ENCODE assay signal across 15 cellular contexts in genomic region chr12:132441871-132442863, GRCh38. TPM values are rescaled to one million over a fixed set of nuclear protein-coding genes. Genes with fewer than 3 reads are reported as not detected.
DNase-seq lines count a peak whose midpoint lies in the region; ATAC-seq lines count a peak whose summit lies in the region.
"Had no signal": no experiment of that assay in that cellular context is flagged by ENCODE, and none has a peak within 500 bp of the region (broad histone marks: within the 10 kb centered on the region; RNA-seq: fewer than 3 reads in every experiment).

No MANE protein-coding gene starts in this region.

- POLR2A ChIA-PET in activated CD4-positive, alpha-beta T cell treated with anti-CD3 and anti-CD28 coated beads, Interleukin-2, amount 10 ng/mL, durations not matched to agents 7 days and 5 days (lab: Charles Lee) = no interaction called here

- peaks cover 5% of the 10 kb centered on the region for H3K36me3 Mint-ChIP-seq in activated CD4-positive, alpha-beta T cell treated with anti-CD3 and anti-CD28 coated beads, Interleukin-2, amount 10 ng/mL, durations not matched to agents 7 days and 5 days (ENCODE audit: low read depth)
- H3K36me3 Mint-ChIP-seq in stimulated activated effector memory CD8-positive, alpha-beta T cell treated with anti-CD3 and anti-CD28 coated beads, Interleukin-12 subunit alpha, Interleukin-12 subunit beta, amount 100 ng/mL, for 72 hours = peaks cover 19% of the 10 kb centered on the region

- in situ Hi-C loops in G401 (cut with HindIII; ENCODE audit: low sequenced_read_pairs) = no loop called here

- ATAC-seq in left lobe of liver (peak; percentile 46), GM21737 (IDR thresholded peaks at IDR 0.05; ENCODE audit: unreplicated experiment) (no peak), GM21619 (IDR thresholded peaks at IDR 0.05; ENCODE audit: unreplicated experiment) (no peak)
- ATAC-seq in stimulated activated effector memory CD8-positive, alpha-beta T cell treated with anti-CD3 and anti-CD28 coated beads, Interleukin-12 subunit alpha, Interleukin-12 subunit beta, amount 100 ng/mL, for 72 hours = no peak
- ATAC-seq: HepG2 had no signal

- H3K4me3 Mint-ChIP-seq in activated CD4-positive, alpha-beta T cell treated with anti-CD3 and anti-CD28 coated beads, Interleukin-2, amount 10 ng/mL, durations not matched to agents 7 days and 5 days = no peak overlapping the region
- no peak overlapping the region for H3K4me3 Mint-ChIP-seq in stimulated activated effector memory CD8-positive, alpha-beta T cell treated with anti-CD3 and anti-CD28 coated beads, Interleukin-12 subunit alpha, Interleukin-12 subunit beta, amount 100 ng/mL, for 72 hours

- H3K4me1 Mint-ChIP-seq in activated CD4-positive, alpha-beta T cell treated with anti-CD3 and anti-CD28 coated beads, Interleukin-2, amount 10 ng/mL, durations not matched to agents 7 days and 5 days = peaks cover 59% of the 10 kb centered on the region
- H3K4me1 Mint-ChIP-seq in stimulated activated effector memory CD8-positive, alpha-beta T cell treated with anti-CD3 and anti-CD28 coated beads, Interleukin-12 subunit alpha, Interleukin-12 subunit beta, amount 100 ng/mL, for 72 hours = peaks cover 32% of the 10 kb centered on the region

- DNase-seq in activated CD4-positive, alpha-beta T cell treated with anti-CD3 and anti-CD28 coated beads, Interleukin-2, amount 10 ng/mL, durations not matched to agents 7 days and 5 days = no peak
- DNase-seq in activated CD4-positive, alpha-beta T cell treated with anti-CD3 and anti-CD28 coated beads for 4 hours = no peak
- DNase-seq in G401 (ENCODE audit: low spot score) (peak; percentile 77), left lobe of liver (ENCODE audit: low spot score) (no peak), HT-29 (ENCODE audit: low spot score) (no peak)
- no peak for DNase-seq in stimulated activated effector memory CD8-positive, alpha-beta T cell treated with anti-CD3 and anti-CD28 coated beads, Interleukin-12 subunit alpha, Interleukin-12 subunit beta, amount 100 ng/mL, for 72 hours (ENCODE audit: low spot score in 2 of 2)
- DNase-seq: COR-L47, DMS153, NCI-H1048, NCI-H226, NCI-H524 treated with DMSO at 0.1 percent for 48 hours, SHP77 had no signal

- no peaks in the 10 kb centered on the region for H3K9me3 Mint-ChIP-seq in activated CD4-positive, alpha-beta T cell treated with anti-CD3 and anti-CD28 coated beads, Interleukin-2, amount 10 ng/mL, durations not matched to agents 7 days and 5 days
- no peaks in the 10 kb centered on the region for H3K9me3 Mint-ChIP-seq in stimulated activated effector memory CD8-positive, alpha-beta T cell treated with anti-CD3 and anti-CD28 coated beads, Interleukin-12 subunit alpha, Interleukin-12 subunit beta, amount 100 ng/mL, for 72 hours

- CTCF ChIA-PET in activated CD4-positive, alpha-beta T cell treated with anti-CD3 and anti-CD28 coated beads, Interleukin-2, amount 10 ng/mL, durations not matched to agents 7 days and 5 days (lab: Charles Lee) = interaction anchor here (1.2 kb wide), 2 partner anchors 27 to 65 kb away, joined by 3 read pairs; no protein-coding TSS in a partner anchor

- peak overlapping the region; percentile 64 for H3K27ac Mint-ChIP-seq in activated CD4-positive, alpha-beta T cell treated with anti-CD3 and anti-CD28 coated beads, Interleukin-2, amount 10 ng/mL, durations not matched to agents 7 days and 5 days
- H3K27ac Mint-ChIP-seq in stimulated activated effector memory CD8-positive, alpha-beta T cell treated with anti-CD3 and anti-CD28 coated beads, Interleukin-12 subunit alpha, Interleukin-12 subunit beta, amount 100 ng/mL, for 72 hours = peak overlapping the region; percentile 100

- H3K27me3 Mint-ChIP-seq in activated CD4-positive, alpha-beta T cell treated with anti-CD3 and anti-CD28 coated beads, Interleukin-2, amount 10 ng/mL, durations not matched to agents 7 days and 5 days = no peaks in the 10 kb centered on the region

RNA-seq across cellular contexts. Expression of gene FBRSL1, which starts 47.8 kb away (rescaled TPM):
- 10 to 100 TPM; 49.8 to 51.1 TPM for total RNA-seq in activated CD4-positive, alpha-beta T cell treated with anti-CD3 and anti-CD28 coated beads, Interleukin-2, amount 10 ng/mL, durations not matched to agents 7 days and 5 days
- total RNA-seq in G401 (2014; rRNA removed; shearing (Covaris generic)) = 9.5 and 10.2 TPM in 2 replicates
- 44.9 TPM for total RNA-seq in left lobe of liver
- 51.3 and 56.0 TPM in 2 replicates for total RNA-seq in HT-29 (2014; rRNA removed; shearing (Covaris generic))
